ENCODE assay signal across 1 cellular context in genomic region chr2:20146401-20146800, GRCh38.
TF ChIP-seq lines count a peak whose summit lies in the region.

No MANE protein-coding gene starts in this region.

TF ChIP-seq in IMR-90, 13 proteins besides CTCF, POLR2A, EP300 and RAD21 (continued from another document):
- TF ChIP-seq MAZ (IDR thresholded peaks at IDR 0.05; ENCODE audit: borderline replicate concordance, low read depth, low read length) (no peak), BHLHE40 (IDR thresholded peaks at IDR 0.05; ENCODE audit: low read depth, low read length) (no peak)
TF ChIP-seq in IMR-90: peak in this region for 0.
